16 cellular contexts compared by ENCODE assay signal in the genomic region with DNA sequence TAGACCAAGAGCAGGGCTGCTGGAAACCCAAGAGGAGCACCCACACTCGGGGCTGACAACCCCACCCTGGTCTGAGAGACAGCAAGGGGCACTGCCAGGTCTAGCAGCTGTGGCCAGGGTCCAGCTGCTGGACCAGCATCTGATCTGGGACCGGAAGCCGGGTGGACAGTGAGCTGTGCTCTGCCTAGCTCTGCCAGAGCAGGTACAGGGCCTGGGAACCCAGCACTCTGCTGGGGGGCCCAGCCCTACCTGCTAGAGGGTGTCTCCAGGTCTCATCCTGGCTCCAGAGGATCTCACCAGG.
"Had no signal": no experiment of that assay in that cellular context is flagged by ENCODE, and none has a peak within 500 bp of the region (broad histone marks: within the 10 kb centered on the region; RNA-seq: fewer than 3 reads in every experiment).

No MANE protein-coding gene starts in this region.

- H3K36me3 ChIP-seq: prostate gland, suprapubic skin, thyroid gland had no signal

- H3K27ac ChIP-seq: hepatocyte, parathyroid adenoma, prostate gland, skin epidermis, suprapubic skin, thyroid gland had no signal

- DNase-seq: effector memory CD8-positive, alpha-beta T cell; erythroblast; foreskin melanocyte; left colon; left ventricle myocardium superior; mammary epithelial cell; natural killer cell; stimulated activated CD4-positive, alpha-beta T cell treated with anti-CD3 and anti-CD28 coated beads, Interleukin-12 subunit alpha, Interleukin-12 subunit beta, amount 100 ng/mL, for 4 hours; stimulated activated naive CD8-positive, alpha-beta T cell treated with anti-CD3 and anti-CD28 coated beads, Interleukin-15, Interleukin-2, amounts not matched to agents 100 U/mL and 50 U/mL, for 24 hours; thyroid gland had no signal

- H3K9ac ChIP-seq: parathyroid adenoma had no signal

- H2AFZ ChIP-seq: hepatocyte, parathyroid adenoma had no signal

- H3K4me1 ChIP-seq: parathyroid adenoma, prostate gland, suprapubic skin, thyroid gland had no signal

- H3K4me3 ChIP-seq: hepatocyte, prostate gland, skin epidermis, suprapubic skin, thyroid gland had no signal

- H3K4me2 ChIP-seq: hepatocyte had no signal

- H3K9me3 ChIP-seq: prostate gland, suprapubic skin, thyroid gland had no signal

- ATAC-seq: effector memory CD8-positive, alpha-beta T cell; left colon; left ventricle myocardium superior; natural killer cell; sciatic nerve; stimulated activated naive CD8-positive, alpha-beta T cell treated with anti-CD3 and anti-CD28 coated beads, Interleukin-15, Interleukin-2, amounts not matched to agents 100 U/mL and 50 U/mL, for 24 hours had no signal

- H3K27me3 ChIP-seq: thyroid gland had no signal
